ENCODE assay signal across 1 cellular context in the genomic region with DNA sequence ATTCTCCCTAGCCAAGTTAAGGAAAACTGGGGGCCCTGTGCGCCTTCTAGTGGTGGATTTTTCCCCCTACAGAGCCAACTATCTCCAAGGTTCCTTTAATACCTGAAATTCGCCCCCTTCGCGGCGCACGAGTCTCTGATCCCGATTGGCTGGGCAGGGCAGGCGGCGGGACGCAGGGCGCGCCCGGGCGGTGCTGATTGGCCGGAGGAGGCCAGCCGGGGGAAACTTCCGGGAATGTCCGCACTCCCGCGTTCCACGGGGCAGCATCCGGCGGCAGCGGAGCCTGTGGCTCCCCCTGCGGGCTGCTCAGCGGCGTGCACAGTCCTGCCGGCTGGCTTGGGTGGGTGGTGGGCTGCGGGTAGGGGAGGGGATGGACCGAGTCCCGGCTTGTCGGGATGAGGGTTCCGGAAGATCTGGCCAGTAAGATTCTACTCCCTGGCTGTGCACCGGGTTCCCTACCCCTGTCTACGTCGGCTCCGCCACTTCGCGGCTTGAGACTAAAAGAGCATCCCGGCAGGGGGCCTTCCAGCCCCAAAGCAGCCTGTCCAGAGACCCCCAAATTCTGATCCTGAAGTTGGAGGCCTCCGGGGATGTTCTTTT.
TF ChIP-seq lines count a peak whose summit lies in the region.

A gene (plus strand): TSS at position 241 of the 600 bp plus-strand sequence. CDS start 515 bp downstream, outside the sequence.

TF ChIP-seq in HEK293, 187 proteins besides CTCF, POLR2A, EP300 and RAD21 (continued from another document and continues in another):
- TF ChIP-seq, protein P1, sequence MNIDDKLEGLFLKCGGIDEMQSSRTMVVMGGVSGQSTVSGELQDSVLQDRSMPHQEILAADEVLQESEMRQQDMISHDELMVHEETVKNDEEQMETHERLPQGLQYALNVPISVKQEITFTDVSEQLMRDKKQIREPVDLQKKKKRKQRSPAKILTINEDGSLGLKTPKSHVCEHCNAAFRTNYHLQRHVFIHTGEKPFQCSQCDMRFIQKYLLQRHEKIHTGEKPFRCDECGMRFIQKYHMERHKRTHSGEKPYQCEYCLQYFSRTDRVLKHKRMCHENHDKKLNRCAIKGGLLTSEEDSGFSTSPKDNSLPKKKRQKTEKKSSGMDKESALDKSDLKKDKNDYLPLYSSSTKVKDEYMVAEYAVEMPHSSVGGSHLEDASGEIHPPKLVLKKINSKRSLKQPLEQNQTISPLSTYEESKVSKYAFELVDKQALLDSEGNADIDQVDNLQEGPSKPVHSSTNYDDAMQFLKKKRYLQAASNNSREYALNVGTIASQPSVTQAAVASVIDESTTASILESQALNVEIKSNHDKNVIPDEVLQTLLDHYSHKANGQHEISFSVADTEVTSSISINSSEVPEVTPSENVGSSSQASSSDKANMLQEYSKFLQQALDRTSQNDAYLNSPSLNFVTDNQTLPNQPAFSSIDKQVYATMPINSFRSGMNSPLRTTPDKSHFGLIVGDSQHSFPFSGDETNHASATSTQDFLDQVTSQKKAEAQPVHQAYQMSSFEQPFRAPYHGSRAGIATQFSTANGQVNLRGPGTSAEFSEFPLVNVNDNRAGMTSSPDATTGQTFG (tag by site-specific recombination; IDR thresholded peaks at IDR 0.05; ENCODE audit: borderline replicate concordance) = no peak
- TF ChIP-seq ZNF610 (tag by site-specific recombination; IDR thresholded peaks at IDR 0.05; ENCODE audit: borderline replicate concordance) = no peak
- TF ChIP-seq ZNF19 (tag by site-specific recombination; IDR thresholded peaks at IDR 0.05; ENCODE audit: low read depth) = no peak
- no peak for TF ChIP-seq YY2 (tag by site-specific recombination; IDR thresholded peaks at IDR 0.05)
- TF ChIP-seq GLIS2 (tag by site-specific recombination; IDR thresholded peaks at IDR 0.05) = peak; percentile 99
- TF ChIP-seq ZIC2 (tag by site-specific recombination; IDR thresholded peaks at IDR 0.05) = peak; percentile 80
- TF ChIP-seq ZNF155 (tag by site-specific recombination; IDR thresholded peaks at IDR 0.05) = no peak
- TF ChIP-seq, protein P2, sequence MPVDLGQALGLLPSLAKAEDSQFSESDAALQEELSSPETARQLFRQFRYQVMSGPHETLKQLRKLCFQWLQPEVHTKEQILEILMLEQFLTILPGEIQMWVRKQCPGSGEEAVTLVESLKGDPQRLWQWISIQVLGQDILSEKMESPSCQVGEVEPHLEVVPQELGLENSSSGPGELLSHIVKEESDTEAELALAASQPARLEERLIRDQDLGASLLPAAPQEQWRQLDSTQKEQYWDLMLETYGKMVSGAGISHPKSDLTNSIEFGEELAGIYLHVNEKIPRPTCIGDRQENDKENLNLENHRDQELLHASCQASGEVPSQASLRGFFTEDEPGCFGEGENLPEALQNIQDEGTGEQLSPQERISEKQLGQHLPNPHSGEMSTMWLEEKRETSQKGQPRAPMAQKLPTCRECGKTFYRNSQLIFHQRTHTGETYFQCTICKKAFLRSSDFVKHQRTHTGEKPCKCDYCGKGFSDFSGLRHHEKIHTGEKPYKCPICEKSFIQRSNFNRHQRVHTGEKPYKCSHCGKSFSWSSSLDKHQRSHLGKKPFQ (tag by site-specific recombination; IDR thresholded peaks at IDR 0.05) = no peak
- no peak for TF ChIP-seq ZNF16 (tag by site-specific recombination; IDR thresholded peaks at IDR 0.05; ENCODE audit: low read depth)
- TF ChIP-seq ZNF560 (tag by site-specific recombination; IDR thresholded peaks at IDR 0.05; ENCODE audit: borderline replicate concordance) = no peak
- TF ChIP-seq, protein P3, sequence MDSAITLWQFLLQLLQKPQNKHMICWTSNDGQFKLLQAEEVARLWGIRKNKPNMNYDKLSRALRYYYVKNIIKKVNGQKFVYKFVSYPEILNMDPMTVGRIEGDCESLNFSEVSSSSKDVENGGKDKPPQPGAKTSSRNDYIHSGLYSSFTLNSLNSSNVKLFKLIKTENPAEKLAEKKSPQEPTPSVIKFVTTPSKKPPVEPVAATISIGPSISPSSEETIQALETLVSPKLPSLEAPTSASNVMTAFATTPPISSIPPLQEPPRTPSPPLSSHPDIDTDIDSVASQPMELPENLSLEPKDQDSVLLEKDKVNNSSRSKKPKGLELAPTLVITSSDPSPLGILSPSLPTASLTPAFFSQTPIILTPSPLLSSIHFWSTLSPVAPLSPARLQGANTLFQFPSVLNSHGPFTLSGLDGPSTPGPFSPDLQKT (IDR thresholded peaks at IDR 0.05; ENCODE audit: borderline replicate concordance, low read depth, low read length) = peak; percentile 78; the same call in 1 of the 2 replicates
- no peak for TF ChIP-seq ZNF830 (tag by site-specific recombination; IDR thresholded peaks at IDR 0.05; ENCODE audit: low read depth)
- TF ChIP-seq ZNF350 (tag by site-specific recombination; IDR thresholded peaks at IDR 0.05) = peak; percentile 100
- TF ChIP-seq ZNF561 (tag by site-specific recombination; IDR thresholded peaks at IDR 0.05; ENCODE audit: borderline replicate concordance) = peak; percentile 76
- TF ChIP-seq, protein P4, sequence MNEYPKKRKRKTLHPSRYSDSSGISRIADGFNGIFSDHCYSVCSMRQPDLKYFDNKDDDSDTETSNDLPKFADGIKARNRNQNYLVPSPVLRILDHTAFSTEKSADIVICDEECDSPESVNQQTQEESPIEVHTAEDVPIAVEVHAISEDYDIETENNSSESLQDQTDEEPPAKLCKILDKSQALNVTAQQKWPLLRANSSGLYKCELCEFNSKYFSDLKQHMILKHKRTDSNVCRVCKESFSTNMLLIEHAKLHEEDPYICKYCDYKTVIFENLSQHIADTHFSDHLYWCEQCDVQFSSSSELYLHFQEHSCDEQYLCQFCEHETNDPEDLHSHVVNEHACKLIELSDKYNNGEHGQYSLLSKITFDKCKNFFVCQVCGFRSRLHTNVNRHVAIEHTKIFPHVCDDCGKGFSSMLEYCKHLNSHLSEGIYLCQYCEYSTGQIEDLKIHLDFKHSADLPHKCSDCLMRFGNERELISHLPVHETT (tag by site-specific recombination; IDR thresholded peaks at IDR 0.05) = peak; percentile 58; the same call in 1 of the 2 replicates
- no peak for TF ChIP-seq ZNF274 (IDR thresholded peaks at IDR 0.05; ENCODE audit: low read length)
- no peak for TF ChIP-seq ZNF274 (tag by site-specific recombination; IDR thresholded peaks at IDR 0.05; ENCODE audit: borderline replicate concordance)
- peak; percentile 71 for TF ChIP-seq ZNF629 (tag by site-specific recombination; IDR thresholded peaks at IDR 0.05)
- no peak for TF ChIP-seq ZNF670 (tag by site-specific recombination; IDR thresholded peaks at IDR 0.05; ENCODE audit: low read depth)
- TF ChIP-seq ZNF292 (tag by site-specific recombination; IDR thresholded peaks at IDR 0.05; ENCODE audit: borderline replicate concordance, low read depth) = no peak
- TF ChIP-seq, protein P5, sequence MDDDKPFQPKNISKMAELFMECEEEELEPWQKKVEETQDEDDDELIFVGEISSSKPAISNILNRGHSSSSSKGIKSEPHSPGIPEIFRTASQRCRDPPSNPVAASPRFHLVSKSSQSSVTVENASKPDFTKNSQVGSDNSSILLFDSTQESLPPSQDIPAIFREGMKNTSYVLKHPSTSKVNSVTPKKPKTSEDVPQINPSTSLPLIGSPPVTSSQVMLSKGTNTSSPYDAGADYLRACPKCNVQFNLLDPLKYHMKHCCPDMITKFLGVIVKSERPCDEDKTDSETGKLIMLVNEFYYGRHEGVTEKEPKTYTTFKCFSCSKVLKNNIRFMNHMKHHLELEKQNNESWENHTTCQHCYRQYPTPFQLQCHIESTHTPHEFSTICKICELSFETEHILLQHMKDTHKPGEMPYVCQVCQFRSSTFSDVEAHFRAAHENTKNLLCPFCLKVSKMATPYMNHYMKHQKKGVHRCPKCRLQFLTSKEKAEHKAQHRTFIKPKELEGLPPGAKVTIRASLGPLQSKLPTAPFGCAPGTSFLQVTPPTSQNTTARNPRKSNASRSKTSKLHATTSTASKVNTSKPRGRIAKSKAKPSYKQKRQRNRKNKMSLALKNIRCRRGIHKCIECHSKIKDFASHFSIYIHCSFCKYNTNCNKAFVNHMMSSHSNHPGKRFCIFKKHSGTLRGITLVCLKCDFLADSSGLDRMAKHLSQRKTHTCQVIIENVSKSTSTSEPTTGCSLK (tag by site-specific recombination; IDR thresholded peaks at IDR 0.05) = no peak
- TF ChIP-seq ZNF10 (tag by site-specific recombination; IDR thresholded peaks at IDR 0.05) = no peak
- TF ChIP-seq ZNF114 (tag by site-specific recombination; IDR thresholded peaks at IDR 0.05) = no peak
- TF ChIP-seq YY1 (tag by site-specific recombination; IDR thresholded peaks at IDR 0.05) = no peak
- TF ChIP-seq, protein P6, sequence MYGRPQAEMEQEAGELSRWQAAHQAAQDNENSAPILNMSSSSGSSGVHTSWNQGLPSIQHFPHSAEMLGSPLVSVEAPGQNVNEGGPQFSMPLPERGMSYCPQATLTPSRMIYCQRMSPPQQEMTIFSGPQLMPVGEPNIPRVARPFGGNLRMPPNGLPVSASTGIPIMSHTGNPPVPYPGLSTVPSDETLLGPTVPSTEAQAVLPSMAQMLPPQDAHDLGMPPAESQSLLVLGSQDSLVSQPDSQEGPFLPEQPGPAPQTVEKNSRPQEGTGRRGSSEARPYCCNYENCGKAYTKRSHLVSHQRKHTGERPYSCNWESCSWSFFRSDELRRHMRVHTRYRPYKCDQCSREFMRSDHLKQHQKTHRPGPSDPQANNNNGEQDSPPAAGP (tag by site-specific recombination; IDR thresholded peaks at IDR 0.05) = peak; percentile 78
- no peak for TF ChIP-seq GLI4 (tag by site-specific recombination; IDR thresholded peaks at IDR 0.05)
- TF ChIP-seq ZNF544 (tag by site-specific recombination; IDR thresholded peaks at IDR 0.05) = no peak
- TF ChIP-seq ZNF660 (tag by site-specific recombination; IDR thresholded peaks at IDR 0.05) = peak; percentile 77; the same call in 1 of the 2 replicates
- TF ChIP-seq, protein P7, sequence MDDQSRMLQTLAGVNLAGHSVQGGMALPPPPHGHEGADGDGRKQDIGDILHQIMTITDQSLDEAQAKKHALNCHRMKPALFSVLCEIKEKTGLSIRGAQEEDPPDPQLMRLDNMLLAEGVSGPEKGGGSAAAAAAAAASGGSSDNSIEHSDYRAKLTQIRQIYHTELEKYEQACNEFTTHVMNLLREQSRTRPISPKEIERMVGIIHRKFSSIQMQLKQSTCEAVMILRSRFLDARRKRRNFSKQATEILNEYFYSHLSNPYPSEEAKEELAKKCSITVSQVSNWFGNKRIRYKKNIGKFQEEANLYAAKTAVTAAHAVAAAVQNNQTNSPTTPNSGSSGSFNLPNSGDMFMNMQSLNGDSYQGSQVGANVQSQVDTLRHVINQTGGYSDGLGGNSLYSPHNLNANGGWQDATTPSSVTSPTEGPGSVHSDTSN (CRISPR knock-in tag; IDR thresholded peaks at IDR 0.05) = 0 out of 2 replicates have a peak, but pooled peaks have one; percentile 56
- TF ChIP-seq ZNF426 (tag by site-specific recombination; IDR thresholded peaks at IDR 0.05) = no peak
- no peak for TF ChIP-seq ZNF174 (tag by site-specific recombination; IDR thresholded peaks at IDR 0.05)
- TF ChIP-seq, protein P8, sequence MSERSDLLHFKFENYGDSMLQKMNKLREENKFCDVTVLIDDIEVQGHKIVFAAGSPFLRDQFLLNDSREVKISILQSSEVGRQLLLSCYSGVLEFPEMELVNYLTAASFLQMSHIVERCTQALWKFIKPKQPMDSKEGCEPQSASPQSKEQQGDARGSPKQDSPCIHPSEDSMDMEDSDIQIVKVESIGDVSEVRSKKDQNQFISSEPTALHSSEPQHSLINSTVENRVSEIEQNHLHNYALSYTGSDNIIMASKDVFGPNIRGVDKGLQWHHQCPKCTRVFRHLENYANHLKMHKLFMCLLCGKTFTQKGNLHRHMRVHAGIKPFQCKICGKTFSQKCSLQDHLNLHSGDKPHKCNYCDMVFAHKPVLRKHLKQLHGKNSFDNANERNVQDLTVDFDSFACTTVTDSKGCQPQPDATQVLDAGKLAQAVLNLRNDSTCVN (tag by site-specific recombination; optimal IDR thresholded peaks at IDR 0.05) = peak; percentile 87
- TF ChIP-seq ZNF202 (tag by site-specific recombination; IDR thresholded peaks at IDR 0.05; ENCODE audit: borderline replicate concordance) = no peak
- TF ChIP-seq, protein P9, sequence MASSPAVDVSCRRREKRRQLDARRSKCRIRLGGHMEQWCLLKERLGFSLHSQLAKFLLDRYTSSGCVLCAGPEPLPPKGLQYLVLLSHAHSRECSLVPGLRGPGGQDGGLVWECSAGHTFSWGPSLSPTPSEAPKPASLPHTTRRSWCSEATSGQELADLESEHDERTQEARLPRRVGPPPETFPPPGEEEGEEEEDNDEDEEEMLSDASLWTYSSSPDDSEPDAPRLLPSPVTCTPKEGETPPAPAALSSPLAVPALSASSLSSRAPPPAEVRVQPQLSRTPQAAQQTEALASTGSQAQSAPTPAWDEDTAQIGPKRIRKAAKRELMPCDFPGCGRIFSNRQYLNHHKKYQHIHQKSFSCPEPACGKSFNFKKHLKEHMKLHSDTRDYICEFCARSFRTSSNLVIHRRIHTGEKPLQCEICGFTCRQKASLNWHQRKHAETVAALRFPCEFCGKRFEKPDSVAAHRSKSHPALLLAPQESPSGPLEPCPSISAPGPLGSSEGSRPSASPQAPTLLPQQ (tag by site-specific recombination; IDR thresholded peaks at IDR 0.05) = peak; percentile 41; the same call in 1 of the 2 replicates
- TF ChIP-seq SP7 (tag by site-specific recombination; IDR thresholded peaks at IDR 0.05) = peak; percentile 69; the same call in 1 of the 2 replicates
- peak; percentile 78; the same call in 1 of the 2 replicates for TF ChIP-seq ZBTB7A (tag by site-specific recombination; IDR thresholded peaks at IDR 0.05; ENCODE audit: low read depth)
- TF ChIP-seq ZNF701 (tag by site-specific recombination; IDR thresholded peaks at IDR 0.05) = no peak
- TF ChIP-seq, protein P10, sequence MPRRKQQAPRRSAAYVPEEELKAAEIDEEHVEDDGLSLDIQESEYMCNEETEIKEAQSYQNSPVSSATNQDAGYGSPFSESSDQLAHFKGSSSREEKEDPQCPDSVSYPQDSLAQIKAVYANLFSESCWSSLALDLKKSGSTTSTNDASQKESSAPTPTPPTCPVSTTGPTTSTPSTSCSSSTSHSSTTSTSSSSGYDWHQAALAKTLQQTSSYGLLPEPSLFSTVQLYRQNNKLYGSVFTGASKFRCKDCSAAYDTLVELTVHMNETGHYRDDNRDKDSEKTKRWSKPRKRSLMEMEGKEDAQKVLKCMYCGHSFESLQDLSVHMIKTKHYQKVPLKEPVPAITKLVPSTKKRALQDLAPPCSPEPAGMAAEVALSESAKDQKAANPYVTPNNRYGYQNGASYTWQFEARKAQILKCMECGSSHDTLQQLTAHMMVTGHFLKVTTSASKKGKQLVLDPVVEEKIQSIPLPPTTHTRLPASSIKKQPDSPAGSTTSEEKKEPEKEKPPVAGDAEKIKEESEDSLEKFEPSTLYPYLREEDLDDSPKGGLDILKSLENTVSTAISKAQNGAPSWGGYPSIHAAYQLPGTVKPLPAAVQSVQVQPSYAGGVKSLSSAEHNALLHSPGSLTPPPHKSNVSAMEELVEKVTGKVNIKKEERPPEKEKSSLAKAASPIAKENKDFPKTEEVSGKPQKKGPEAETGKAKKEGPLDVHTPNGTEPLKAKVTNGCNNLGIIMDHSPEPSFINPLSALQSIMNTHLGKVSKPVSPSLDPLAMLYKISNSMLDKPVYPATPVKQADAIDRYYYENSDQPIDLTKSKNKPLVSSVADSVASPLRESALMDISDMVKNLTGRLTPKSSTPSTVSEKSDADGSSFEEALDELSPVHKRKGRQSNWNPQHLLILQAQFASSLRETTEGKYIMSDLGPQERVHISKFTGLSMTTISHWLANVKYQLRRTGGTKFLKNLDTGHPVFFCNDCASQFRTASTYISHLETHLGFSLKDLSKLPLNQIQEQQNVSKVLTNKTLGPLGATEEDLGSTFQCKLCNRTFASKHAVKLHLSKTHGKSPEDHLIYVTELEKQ (tag by site-specific recombination; IDR thresholded peaks at IDR 0.05; ENCODE audit: borderline replicate concordance) = 0 out of 2 replicates have a peak, but pooled peaks have one; percentile 11
